In the genomic region with DNA sequence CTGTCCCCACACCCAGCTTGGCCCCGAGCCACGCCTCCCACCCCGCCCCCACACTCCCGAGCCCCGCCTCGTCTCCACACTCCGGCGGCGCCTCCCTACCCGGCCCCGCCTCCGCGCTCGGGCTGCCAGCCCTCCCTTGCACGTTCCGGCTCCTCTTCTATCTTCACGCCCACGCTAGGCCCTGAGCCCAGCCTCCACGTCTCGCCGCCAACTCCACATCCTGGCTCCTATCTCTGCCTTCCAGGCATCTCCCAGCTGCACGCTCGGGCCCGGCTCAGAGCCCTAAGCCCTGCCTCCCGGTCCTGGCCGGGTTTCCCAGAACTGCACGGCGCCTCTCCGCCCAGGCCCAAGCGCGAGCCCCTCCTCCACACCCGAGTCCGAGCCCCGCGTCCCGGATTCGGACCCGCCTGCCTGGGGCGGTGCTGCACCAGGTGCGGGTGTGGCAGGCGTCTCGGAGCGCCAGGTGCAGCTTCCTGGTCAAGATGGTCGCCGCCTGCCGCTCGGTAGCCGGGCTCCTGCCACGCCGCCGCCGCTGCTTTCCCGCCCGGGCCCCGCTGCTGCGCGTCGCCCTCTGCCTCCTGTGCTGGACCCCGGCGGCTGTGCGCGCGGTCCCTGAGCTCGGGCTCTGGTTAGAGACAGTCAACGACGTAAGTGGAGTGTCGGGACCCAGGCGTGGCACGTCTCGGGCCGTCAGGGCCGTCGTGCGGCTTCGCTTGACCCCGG, we compare ENCODE assay signal across 8 cellular contexts. TPM values are rescaled to one million over a fixed set of nuclear protein-coding genes. Genes with fewer than 3 reads are reported as not detected.
DNase-seq lines count a peak whose midpoint lies in the region; ATAC-seq, FAIRE-seq and TF ChIP-seq lines count a peak whose summit lies in the region.

A gene with protein sequence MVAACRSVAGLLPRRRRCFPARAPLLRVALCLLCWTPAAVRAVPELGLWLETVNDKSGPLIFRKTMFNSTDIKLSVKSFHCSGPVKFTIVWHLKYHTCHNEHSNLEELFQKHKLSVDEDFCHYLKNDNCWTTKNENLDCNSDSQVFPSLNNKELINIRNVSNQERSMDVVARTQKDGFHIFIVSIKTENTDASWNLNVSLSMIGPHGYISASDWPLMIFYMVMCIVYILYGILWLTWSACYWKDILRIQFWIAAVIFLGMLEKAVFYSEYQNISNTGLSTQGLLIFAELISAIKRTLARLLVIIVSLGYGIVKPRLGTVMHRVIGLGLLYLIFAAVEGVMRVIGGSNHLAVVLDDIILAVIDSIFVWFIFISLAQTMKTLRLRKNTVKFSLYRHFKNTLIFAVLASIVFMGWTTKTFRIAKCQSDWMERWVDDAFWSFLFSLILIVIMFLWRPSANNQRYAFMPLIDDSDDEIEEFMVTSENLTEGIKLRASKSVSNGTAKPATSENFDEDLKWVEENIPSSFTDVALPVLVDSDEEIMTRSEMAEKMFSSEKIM (plus strand): TSS at position 160 of the 723 bp plus-strand sequence. CDS start 323 bp downstream, at position 483.

- DNase-seq in GM12892 (ENCODE audit: insufficient read length) = peak; percentile 78
- peak; percentile 90 for DNase-seq in NCI-H1417 treated with DMSO at 0.1 percent for 48 hours (lab: John Stamatoyannopoulos, UW)
- DNase-seq in SW 1271 (lab: John Stamatoyannopoulos, UW) = peak; percentile 91 to 97
- peak; percentile 97 to 99 (median 99) for DNase-seq in adrenal gland
- DNase-seq in heart left ventricle = peak; percentile 98 to 100 (median 99)
- DNase-seq in posterior vena cava (ENCODE audit: low spot score) = peak; percentile 100

- H3K27ac ChIP-seq in adrenal gland = peak within 1 kb of the TSS; percentile 97 to 99 (median 98)
- peak within 1 kb of the TSS; percentile 91 to 100 (median 98) for H3K27ac ChIP-seq in heart left ventricle
- peak within 1 kb of the TSS; percentile 97 for H3K27ac ChIP-seq in urinary bladder (ENCODE audit: low read depth)

- peak; percentile 84 for TF ChIP-seq POLR2A in GM12892 (IDR thresholded peaks at IDR 0.05; ENCODE audit: low read depth, low read length)
- peak; percentile 89 to 97 for TF ChIP-seq POLR2A in adrenal gland (IDR thresholded peaks at IDR 0.05)
- peak in 1 of 2 donors; percentile 72 for TF ChIP-seq POLR2A in heart left ventricle (IDR thresholded peaks at IDR 0.05)

- no peak for TF ChIP-seq CTCF in adrenal gland (IDR thresholded peaks at IDR 0.05)
- TF ChIP-seq CTCF in heart left ventricle (IDR thresholded peaks at IDR 0.05) = no peak

- peak within 1 kb of the TSS; percentile 17 to 92 (median 72) for H3K4me3 ChIP-seq in adrenal gland
- peak within 1 kb of the TSS; percentile 65 to 97 (median 88) for H3K4me3 ChIP-seq in heart left ventricle
- peak within 1 kb of the TSS; percentile 69 for H3K4me3 ChIP-seq in urinary bladder (ENCODE audit: low read depth, low read length)

- no peaks in the 10 kb centered on the region for H3K27me3 ChIP-seq in adrenal gland
- no peaks in the 10 kb centered on the region for H3K27me3 ChIP-seq in heart left ventricle

- 0 to 3% (median 0%) methylated on average over 4 to 76 of the region's 76 CpGs for WGBS in adrenal gland, 4 donors
- 0 to 1% (median 0%) methylated on average over 7 to 76 of the region's 76 CpGs for WGBS in heart left ventricle, 4 donors
- under 1% methylated on average over 76 of the region's 76 CpGs for WGBS in urinary bladder

- peaks cover 0 to 9% of the 10 kb centered on the region in 2 donors for H3K36me3 ChIP-seq in adrenal gland (replicated peaks in 1 of 2)
- H3K36me3 ChIP-seq in heart left ventricle = peaks cover 0 to 12% (median 5%) of the 10 kb centered on the region in 9 donors
- no peaks in the 10 kb centered on the region for H3K36me3 ChIP-seq in urinary bladder (ENCODE audit: insufficient read depth)

- H3K9me3 ChIP-seq in adrenal gland (replicated peaks in 1 of 3) (no peaks in the 10 kb centered on the region), heart left ventricle (no peaks in the 10 kb centered on the region)

- peaks cover 22 to 39% of the 10 kb centered on the region in 2 donors for H3K4me1 ChIP-seq in adrenal gland (replicated peaks in 1 of 2)
- peaks cover 7 to 41% (median 28%) of the 10 kb centered on the region in 12 donors for H3K4me1 ChIP-seq in heart left ventricle
- peaks cover 1% of the 10 kb centered on the region for H3K4me1 ChIP-seq in urinary bladder (ENCODE audit: insufficient read depth)

- ATAC-seq in HG02763 (IDR thresholded peaks at IDR 0.05; ENCODE audit: unreplicated experiment) = peak; percentile 66
- ATAC-seq in heart left ventricle = peak; percentile 80 to 87 (median 86)

- peak; percentile 77 for FAIRE-seq in GM12892 (lab: Jason Lieb, UNC)

- intact Hi-C loops in adrenal gland (cut with DNase I) (no loop called here), heart left ventricle (cut with DNase I) (loop anchor here in 6 of 10 donors (2.0 to 10.0 kb wide), 4 partner anchors 156 to 220 kb away; a partner anchor contains a TSS), posterior vena cava (cut with DNase I) (no loop called here)

RNA-seq across cellular contexts. Expression of the gene that starts here (rescaled TPM):
- 25.9 TPM for polyA plus RNA-seq in GM12892 (2012; ENCODE audit: missing spikeins)
- total RNA-seq in adrenal gland (10 to 100 TPM; 21.5 to 37.5 (median 33.3) TPM), heart left ventricle (10 to 100 TPM in 2 of 9 donors, 1 to 10 TPM in 7; 4.8 to 18.5 (median 7.9) TPM), posterior vena cava (10 to 100 TPM; 28.3 to 42.7 TPM), urinary bladder (44.3 TPM)
- polyA plus RNA-seq in adrenal gland (10 to 100 TPM in 2 of 3 donors, 1 to 10 TPM in 1; 8.9 to 28.3 (median 13.5) TPM), heart left ventricle (1 to 10 TPM; 3.1 to 6.1 TPM), urinary bladder (13.5 TPM)

Comparison
In these comparisons a context has a peak if more than half of its experiments do, and no peak if none do; other contexts are left out.
1. Peak in every context shown above with its lines: DNase-seq, ATAC-seq, H3K4me3 ChIP-seq and H3K27ac ChIP-seq.
2. intact Hi-C loops: an anchor here in heart left ventricle (2.0 to 10.0 kb wide); none called in adrenal gland and posterior vena cava.